Comparison of ENCODE assay signal across 8 cellular contexts in genomic region chr1:8025671-8026144, GRCh38. TPM values are rescaled to one million over a fixed set of nuclear protein-coding genes. Genes with fewer than 3 reads are reported as not detected.
DNase-seq lines count a peak whose midpoint lies in the region; ATAC-seq and TF ChIP-seq lines count a peak whose summit lies in the region.

No MANE protein-coding gene starts in this region.

- H3K4me3 ChIP-seq in astrocyte of the spinal cord (ENCODE audit: low read depth, low read length) (peak overlapping the region; percentile 92), lower leg skin (ENCODE audit: low read depth, poor library complexity, severe bottlenecking) (peak overlapping the region; percentile 84), transverse colon (peak overlapping the region; percentile 68 to 92 (median 90))

- TF ChIP-seq EP300 in transverse colon (IDR thresholded peaks at IDR 0.05; ENCODE audit: low read depth) = no peak

- DNase-seq in DMS53 (lab: John Stamatoyannopoulos, UW) = peak; percentile 61
- no peak for DNase-seq in DMS53 treated with DMSO at 0.1 percent for 48 hours (lab: John Stamatoyannopoulos, UW; ENCODE audit: unreplicated experiment)
- no peak for DNase-seq in astrocyte of the spinal cord (ENCODE audit: low read depth, low spot score)
- no peak for DNase-seq in lower leg skin (ENCODE audit: low spot score in 2 of 2)
- no peak for DNase-seq in transverse colon
- no peak for DNase-seq in SIG-M5 treated with dmso at 0.1 percent for 504 hours (lab: John Stamatoyannopoulos, UW; ENCODE audit: unreplicated experiment)
- no peak for DNase-seq in HuH-7.5 (ENCODE audit: low spot score)

- H3K4me1 ChIP-seq in transverse colon = peaks cover 10 to 71% (median 42%) of the 10 kb centered on the region in 4 donors

- no peaks in the 10 kb centered on the region for H3K27me3 ChIP-seq in transverse colon

- peak overlapping the region; percentile 92 to 96 (median 94) for H3K27ac ChIP-seq in transverse colon

- TF ChIP-seq POLR2A in lower leg skin (IDR thresholded peaks at IDR 0.05) = no peak
- TF ChIP-seq POLR2A in transverse colon (IDR thresholded peaks at IDR 0.05) = no peak

- no peaks in the 10 kb centered on the region for H3K9me3 ChIP-seq in transverse colon

- TF ChIP-seq CTCF in astrocyte of the spinal cord (IDR thresholded peaks at IDR 0.05; ENCODE audit: low read depth, low read length) = no peak
- no peak for TF ChIP-seq CTCF in lower leg skin (IDR thresholded peaks at IDR 0.05)
- no peak for TF ChIP-seq CTCF in transverse colon (IDR thresholded peaks at IDR 0.05)

- in situ Hi-C loops in astrocyte of the spinal cord (cut with HindIII; ENCODE audit: low sequenced_read_pairs) = no loop called here
- in situ Hi-C loops in transverse colon (cut with MboI; ENCODE audit: low pct_ligation_motif_present in 1 of 4, low pct_unique_long_range_greater_than_20kb in 1 of 4, low sequenced_read_pairs in 3 of 4) = no loop called here

- ATAC-seq in HG02973 (IDR thresholded peaks at IDR 0.05; ENCODE audit: unreplicated experiment) = peak; percentile 18

- WGBS in lower leg skin, 2 donors = 0 to 1% methylated on average over 46 to 49 of the region's 69 CpGs
- 1% methylated on average over 51 of the region's 69 CpGs; no CpG with 5 or more reads in 1 of the 2 donors for WGBS in transverse colon (ENCODE audit: low coverage in 1 of 2), 2 donors

- H3K36me3 ChIP-seq in transverse colon = no peaks in the 10 kb centered on the region

- intact Hi-C loops in lower leg skin (cut with DNase I; ENCODE audit: low total_unique reads) (no loop called here), transverse colon (cut with DNase I; ENCODE audit: low total_unique reads) (loop anchor here (5.0 to 10.0 kb wide), 3 partner anchors 112 to 292 kb away; partner anchors contain the start of gene SLC45A1)

RNA-seq across cellular contexts. Expression of gene ERRFI1, which starts 0.4 kb away (rescaled TPM):
- total RNA-seq in lower leg skin = 100 to 1,000 TPM in 3 of 4 donors, 10 to 100 TPM in 1; 93.6 to 566 (median 163) TPM
- total RNA-seq in transverse colon = 100 to 1,000 TPM in 1 of 4 donors, 10 to 100 TPM in 2, 1 to 10 TPM in 1; 10.0 to 101 (median 70.0) TPM
